Comparison of ENCODE assay signal across 1 cellular context in genomic region chr15:48671381-48672022, GRCh38.
TF ChIP-seq lines count a peak whose summit lies in the region.

No MANE protein-coding gene starts in this region.

TF ChIP-seq in K562, 482 proteins besides CTCF, POLR2A, EP300 and RAD21 (continued from another document and continues in another):
- TF ChIP-seq ZNF398 (CRISPR knock-in tag; IDR thresholded peaks at IDR 0.05) (no peak), ZNF512 (tag; IDR thresholded peaks at IDR 0.05) (no peak), FOSL1 (tag; conservative IDR thresholded peaks at IDR 0.05) (peak; percentile 63), NCOR1 (IDR thresholded peaks at IDR 0.05) (no peak), NFATC3 (IDR thresholded peaks at IDR 0.05) (no peak), RBM15 (IDR thresholded peaks at IDR 0.05; ENCODE audit: insufficient read depth, low read length) (no peak), JUND (IDR thresholded peaks at IDR 0.05; ENCODE audit: borderline replicate concordance, low read depth, low read length) (peak; percentile 77), JUND (tag; IDR thresholded peaks at IDR 0.05; ENCODE audit: borderline replicate concordance, low read depth, low read length) (peak; percentile 83; the same call in 2 of the 3 replicates), MEF2D (tag; conservative IDR thresholded peaks at IDR 0.05; ENCODE audit: low read depth) (no peak), SIRT6 (IDR thresholded peaks at IDR 0.05; ENCODE audit: low read depth, low read length) (no peak), HSF4 (CRISPR knock-in tag; IDR thresholded peaks at IDR 0.05; ENCODE audit: borderline replicate concordance) (no peak), GTF2A2 (tag; IDR thresholded peaks at IDR 0.05) (no peak), ZNF766 (CRISPR knock-in tag; conservative IDR thresholded peaks at IDR 0.05) (no peak), ATF4 (CRISPR knock-in tag; IDR thresholded peaks at IDR 0.05) (no peak), ID3 (CRISPR knock-in tag; IDR thresholded peaks at IDR 0.05) (no peak), ID3 (tag; IDR thresholded peaks at IDR 0.05) (no peak), CHCHD3 (CRISPR knock-in tag; IDR thresholded peaks at IDR 0.05) (no peak), ZBTB8A (IDR thresholded peaks at IDR 0.05; ENCODE audit: partially characterized antibody) (no peak), RB1 (IDR thresholded peaks at IDR 0.05; ENCODE audit: low read depth) (no peak), MAFK (IDR thresholded peaks at IDR 0.05; ENCODE audit: low read length) (no peak), RNF219 (CRISPR knock-in tag; IDR thresholded peaks at IDR 0.05) (no peak), ZNF707 (CRISPR knock-in tag; conservative IDR thresholded peaks at IDR 0.05) (no peak), EZH2 (IDR thresholded peaks at IDR 0.05; ENCODE audit: borderline replicate concordance, low read depth, low read length) (no peak), RFX5 (IDR thresholded peaks at IDR 0.05; ENCODE audit: low read depth, low read length) (no peak), E2F6 (IDR thresholded peaks at IDR 0.05; ENCODE audit: borderline replicate concordance in 1 of 2, extremely low read depth in 1 of 2, insufficient read depth in 1 of 2, insufficient read length in 1 of 2, low read depth in 1 of 2, low read length in 1 of 2, poor library complexity in 1 of 2, severe bottlenecking in 1 of 2) (no peak), XRCC4 (IDR thresholded peaks at IDR 0.05; ENCODE audit: extremely low read depth, insufficient read depth, insufficient read length) (no peak), PRPF4 (IDR thresholded peaks at IDR 0.05; ENCODE audit: insufficient read depth, low read depth, low read length, poor library complexity, severe bottlenecking) (no peak), ATF7 (IDR thresholded peaks at IDR 0.05) (peak; percentile 68; the same call in 1 of the 2 replicates), HDAC2 (IDR thresholded peaks at IDR 0.05) (no peak), ZBTB2 (IDR thresholded peaks at IDR 0.05) (no peak), NFE2 (IDR thresholded peaks at IDR 0.05; ENCODE audit: low read depth) (peak; percentile 65), ZNF253 (CRISPR knock-in tag; conservative IDR thresholded peaks at IDR 0.05) (no peak), TAF1 (IDR thresholded peaks at IDR 0.05; ENCODE audit: control insufficient read depth, extremely low read depth, insufficient read depth, low read length, severe bottlenecking) (no peak), DPF2 (IDR thresholded peaks at IDR 0.05) (0 out of 2 replicates have a peak, but pooled peaks have one; percentile 47), ELF2 (CRISPR knock-in tag; IDR thresholded peaks at IDR 0.05) (no peak)
- TF ChIP-seq, protein P1, sequence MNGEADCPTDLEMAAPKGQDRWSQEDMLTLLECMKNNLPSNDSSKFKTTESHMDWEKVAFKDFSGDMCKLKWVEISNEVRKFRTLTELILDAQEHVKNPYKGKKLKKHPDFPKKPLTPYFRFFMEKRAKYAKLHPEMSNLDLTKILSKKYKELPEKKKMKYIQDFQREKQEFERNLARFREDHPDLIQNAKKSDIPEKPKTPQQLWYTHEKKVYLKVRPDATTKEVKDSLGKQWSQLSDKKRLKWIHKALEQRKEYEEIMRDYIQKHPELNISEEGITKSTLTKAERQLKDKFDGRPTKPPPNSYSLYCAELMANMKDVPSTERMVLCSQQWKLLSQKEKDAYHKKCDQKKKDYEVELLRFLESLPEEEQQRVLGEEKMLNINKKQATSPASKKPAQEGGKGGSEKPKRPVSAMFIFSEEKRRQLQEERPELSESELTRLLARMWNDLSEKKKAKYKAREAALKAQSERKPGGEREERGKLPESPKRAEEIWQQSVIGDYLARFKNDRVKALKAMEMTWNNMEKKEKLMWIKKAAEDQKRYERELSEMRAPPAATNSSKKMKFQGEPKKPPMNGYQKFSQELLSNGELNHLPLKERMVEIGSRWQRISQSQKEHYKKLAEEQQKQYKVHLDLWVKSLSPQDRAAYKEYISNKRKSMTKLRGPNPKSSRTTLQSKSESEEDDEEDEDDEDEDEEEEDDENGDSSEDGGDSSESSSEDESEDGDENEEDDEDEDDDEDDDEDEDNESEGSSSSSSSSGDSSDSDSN (IDR thresholded peaks at IDR 0.05; ENCODE audit: borderline replicate concordance in 1 of 2, low read depth in 2 of 2, low read length in 2 of 2): no peak
- TF ChIP-seq, protein P2, sequence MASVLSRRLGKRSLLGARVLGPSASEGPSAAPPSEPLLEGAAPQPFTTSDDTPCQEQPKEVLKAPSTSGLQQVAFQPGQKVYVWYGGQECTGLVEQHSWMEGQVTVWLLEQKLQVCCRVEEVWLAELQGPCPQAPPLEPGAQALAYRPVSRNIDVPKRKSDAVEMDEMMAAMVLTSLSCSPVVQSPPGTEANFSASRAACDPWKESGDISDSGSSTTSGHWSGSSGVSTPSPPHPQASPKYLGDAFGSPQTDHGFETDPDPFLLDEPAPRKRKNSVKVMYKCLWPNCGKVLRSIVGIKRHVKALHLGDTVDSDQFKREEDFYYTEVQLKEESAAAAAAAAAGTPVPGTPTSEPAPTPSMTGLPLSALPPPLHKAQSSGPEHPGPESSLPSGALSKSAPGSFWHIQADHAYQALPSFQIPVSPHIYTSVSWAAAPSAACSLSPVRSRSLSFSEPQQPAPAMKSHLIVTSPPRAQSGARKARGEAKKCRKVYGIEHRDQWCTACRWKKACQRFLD (CRISPR knock-in tag; IDR thresholded peaks at IDR 0.05): no peak
- TF ChIP-seq, protein P3, sequence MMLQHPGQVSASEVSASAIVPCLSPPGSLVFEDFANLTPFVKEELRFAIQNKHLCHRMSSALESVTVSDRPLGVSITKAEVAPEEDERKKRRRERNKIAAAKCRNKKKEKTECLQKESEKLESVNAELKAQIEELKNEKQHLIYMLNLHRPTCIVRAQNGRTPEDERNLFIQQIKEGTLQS (IDR thresholded peaks at IDR 0.05): peak; percentile 79
- TF ChIP-seq, protein P3 (CRISPR knock-in tag; conservative IDR thresholded peaks at IDR 0.05): no peak
- TF ChIP-seq, protein P4, sequence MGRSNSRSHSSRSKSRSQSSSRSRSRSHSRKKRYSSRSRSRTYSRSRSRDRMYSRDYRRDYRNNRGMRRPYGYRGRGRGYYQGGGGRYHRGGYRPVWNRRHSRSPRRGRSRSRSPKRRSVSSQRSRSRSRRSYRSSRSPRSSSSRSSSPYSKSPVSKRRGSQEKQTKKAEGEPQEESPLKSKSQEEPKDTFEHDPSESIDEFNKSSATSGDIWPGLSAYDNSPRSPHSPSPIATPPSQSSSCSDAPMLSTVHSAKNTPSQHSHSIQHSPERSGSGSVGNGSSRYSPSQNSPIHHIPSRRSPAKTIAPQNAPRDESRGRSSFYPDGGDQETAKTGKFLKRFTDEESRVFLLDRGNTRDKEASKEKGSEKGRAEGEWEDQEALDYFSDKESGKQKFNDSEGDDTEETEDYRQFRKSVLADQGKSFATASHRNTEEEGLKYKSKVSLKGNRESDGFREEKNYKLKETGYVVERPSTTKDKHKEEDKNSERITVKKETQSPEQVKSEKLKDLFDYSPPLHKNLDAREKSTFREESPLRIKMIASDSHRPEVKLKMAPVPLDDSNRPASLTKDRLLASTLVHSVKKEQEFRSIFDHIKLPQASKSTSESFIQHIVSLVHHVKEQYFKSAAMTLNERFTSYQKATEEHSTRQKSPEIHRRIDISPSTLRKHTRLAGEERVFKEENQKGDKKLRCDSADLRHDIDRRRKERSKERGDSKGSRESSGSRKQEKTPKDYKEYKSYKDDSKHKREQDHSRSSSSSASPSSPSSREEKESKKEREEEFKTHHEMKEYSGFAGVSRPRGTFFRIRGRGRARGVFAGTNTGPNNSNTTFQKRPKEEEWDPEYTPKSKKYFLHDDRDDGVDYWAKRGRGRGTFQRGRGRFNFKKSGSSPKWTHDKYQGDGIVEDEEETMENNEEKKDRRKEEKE (IDR thresholded peaks at IDR 0.05; ENCODE audit: borderline replicate concordance in 1 of 2, control insufficient read depth in 1 of 2, low read depth in 2 of 2, low read length in 1 of 2): no peak
- TF ChIP-seq, protein P5, sequence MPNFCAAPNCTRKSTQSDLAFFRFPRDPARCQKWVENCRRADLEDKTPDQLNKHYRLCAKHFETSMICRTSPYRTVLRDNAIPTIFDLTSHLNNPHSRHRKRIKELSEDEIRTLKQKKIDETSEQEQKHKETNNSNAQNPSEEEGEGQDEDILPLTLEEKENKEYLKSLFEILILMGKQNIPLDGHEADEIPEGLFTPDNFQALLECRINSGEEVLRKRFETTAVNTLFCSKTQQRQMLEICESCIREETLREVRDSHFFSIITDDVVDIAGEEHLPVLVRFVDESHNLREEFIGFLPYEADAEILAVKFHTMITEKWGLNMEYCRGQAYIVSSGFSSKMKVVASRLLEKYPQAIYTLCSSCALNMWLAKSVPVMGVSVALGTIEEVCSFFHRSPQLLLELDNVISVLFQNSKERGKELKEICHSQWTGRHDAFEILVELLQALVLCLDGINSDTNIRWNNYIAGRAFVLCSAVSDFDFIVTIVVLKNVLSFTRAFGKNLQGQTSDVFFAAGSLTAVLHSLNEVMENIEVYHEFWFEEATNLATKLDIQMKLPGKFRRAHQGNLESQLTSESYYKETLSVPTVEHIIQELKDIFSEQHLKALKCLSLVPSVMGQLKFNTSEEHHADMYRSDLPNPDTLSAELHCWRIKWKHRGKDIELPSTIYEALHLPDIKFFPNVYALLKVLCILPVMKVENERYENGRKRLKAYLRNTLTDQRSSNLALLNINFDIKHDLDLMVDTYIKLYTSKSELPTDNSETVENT (CRISPR knock-in tag; IDR thresholded peaks at IDR 0.05): no peak
